Comparison of ENCODE assay signal across 8 cellular contexts in the genomic region with DNA sequence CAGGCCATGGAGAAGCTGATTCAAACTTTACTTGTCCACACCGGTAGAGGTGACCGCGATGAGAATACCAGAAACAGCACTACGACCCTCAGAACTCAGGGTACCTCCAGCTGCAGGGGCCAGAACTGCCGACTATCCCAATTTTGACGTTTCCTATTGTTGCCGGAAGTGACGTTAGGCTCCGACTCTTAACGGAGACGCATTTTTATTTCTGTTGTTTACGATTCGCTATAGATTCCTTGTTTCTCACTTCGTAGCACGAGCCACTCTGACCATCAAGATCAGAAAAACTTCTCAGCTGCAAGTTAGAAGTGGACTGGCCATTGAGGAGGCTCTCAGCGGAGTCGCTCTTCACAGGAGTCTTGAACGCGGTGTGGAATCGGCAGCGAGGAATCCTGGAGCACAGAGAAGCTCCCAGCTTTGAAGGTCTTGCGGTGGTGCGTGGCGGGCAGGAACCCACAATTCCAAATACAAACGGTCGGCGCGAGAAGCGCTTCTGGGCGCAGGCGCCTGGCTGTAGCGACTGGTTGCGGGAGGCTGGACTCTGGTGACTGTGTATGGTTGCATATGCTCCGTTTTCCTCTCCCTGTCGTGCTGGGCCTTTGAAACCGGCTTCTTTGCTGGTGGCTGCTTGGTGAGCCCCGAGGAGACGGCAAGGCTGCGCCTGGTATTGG. TPM values are rescaled to one million over a fixed set of nuclear protein-coding genes. Genes with fewer than 3 reads are reported as not detected.
DNase-seq lines count a peak whose midpoint lies in the region; ATAC-seq and FAIRE-seq lines count a peak whose summit lies in the region.

A gene with protein sequence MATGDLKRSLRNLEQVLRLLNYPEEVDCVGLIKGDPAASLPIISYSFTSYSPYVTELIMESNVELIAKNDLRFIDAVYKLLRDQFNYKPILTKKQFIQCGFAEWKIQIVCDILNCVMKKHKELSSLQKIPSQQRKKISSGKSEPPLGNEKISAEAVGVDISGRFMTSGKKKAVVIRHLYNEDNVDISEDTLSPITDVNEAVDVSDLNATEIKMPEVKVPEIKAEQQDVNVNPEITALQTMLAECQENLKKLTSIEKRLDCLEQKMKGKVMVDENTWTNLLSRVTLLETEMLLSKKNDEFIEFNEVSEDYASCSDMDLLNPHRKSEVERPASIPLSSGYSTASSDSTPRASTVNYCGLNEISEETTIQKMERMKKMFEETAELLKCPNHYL (plus strand): TSS at position 405 of the 674 bp plus-strand sequence. CDS start 15,211 bp downstream, outside the sequence.
A gene with protein sequence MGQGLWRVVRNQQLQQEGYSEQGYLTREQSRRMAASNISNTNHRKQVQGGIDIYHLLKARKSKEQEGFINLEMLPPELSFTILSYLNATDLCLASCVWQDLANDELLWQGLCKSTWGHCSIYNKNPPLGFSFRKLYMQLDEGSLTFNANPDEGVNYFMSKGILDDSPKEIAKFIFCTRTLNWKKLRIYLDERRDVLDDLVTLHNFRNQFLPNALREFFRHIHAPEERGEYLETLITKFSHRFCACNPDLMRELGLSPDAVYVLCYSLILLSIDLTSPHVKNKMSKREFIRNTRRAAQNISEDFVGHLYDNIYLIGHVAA (minus strand): TSS at position 161 of the 674 bp plus-strand sequence. CDS start 20,575 bp downstream, outside the sequence.

- peaks cover 65% of the 10 kb centered on the region for H3K4me1 Mint-ChIP-seq in activated T-cell treated with anti-CD3 and anti-CD28 coated beads, Interleukin-2, amount 50 U/mL, for 72 hours (ENCODE audit: low read depth)
- H3K4me1 Mint-ChIP-seq in naive B cell: peaks cover 22 to 66% (median 45%) of the 10 kb centered on the region in 3 donors
- peaks cover 50% of the 10 kb centered on the region for H3K4me1 Mint-ChIP-seq in stimulated activated effector memory CD8-positive, alpha-beta T cell treated with anti-CD3 and anti-CD28 coated beads, Interleukin-12 subunit alpha, Interleukin-12 subunit beta, amount 100 ng/mL, for 72 hours

- DNase-seq in DMS153 (lab: John Stamatoyannopoulos, UW): peak; percentile 26
- DNase-seq in HuH-7.5 (ENCODE audit: low spot score): peak; percentile 33
- DNase-seq in RCC 7860 (ENCODE audit: low spot score): peak; percentile 50
- DNase-seq in activated T-cell treated with anti-CD3 and anti-CD28 coated beads, Interleukin-2, amount 50 U/mL, for 72 hours: peak; percentile 55 to 71
- peak; percentile 65 for DNase-seq in fibroblast of gingiva (ENCODE audit: low read depth)
- peak; percentile 71 for DNase-seq in naive B cell
- peak; percentile 39 to 83 for DNase-seq in stimulated activated effector memory CD8-positive, alpha-beta T cell treated with anti-CD3 and anti-CD28 coated beads, Interleukin-12 subunit alpha, Interleukin-12 subunit beta, amount 100 ng/mL, for 72 hours (ENCODE audit: low spot score in 2 of 2)

- no peak for FAIRE-seq in RCC 7860 (lab: Jason Lieb, UNC)

- ATAC-seq in GM21526 (IDR thresholded peaks at IDR 0.05; ENCODE audit: low FRiP score, unreplicated experiment) (peak; percentile 66), naive B cell (ENCODE audit: low read depth in 2 of 2) (peak; percentile 67 to 73)
- peak; percentile 72 to 75 for ATAC-seq in activated T-cell treated with anti-CD3 and anti-CD28 coated beads, Interleukin-2, amount 50 U/mL, for 72 hours (replicated peaks in 1 of 2)
- ATAC-seq in stimulated activated effector memory CD8-positive, alpha-beta T cell treated with anti-CD3 and anti-CD28 coated beads, Interleukin-12 subunit alpha, Interleukin-12 subunit beta, amount 100 ng/mL, for 72 hours: peak; percentile 83

- H3K27me3 Mint-ChIP-seq in activated T-cell treated with anti-CD3 and anti-CD28 coated beads, Interleukin-2, amount 50 U/mL, for 72 hours (ENCODE audit: low read depth): no peaks in the 10 kb centered on the region
- no peaks in the 10 kb centered on the region for H3K27me3 Mint-ChIP-seq in naive B cell

- peak within 1 kb of the TSS; percentile 90 to 99 for H3K4me3 Mint-ChIP-seq in activated T-cell treated with anti-CD3 and anti-CD28 coated beads, Interleukin-2, amount 50 U/mL, for 72 hours
- H3K4me3 Mint-ChIP-seq in naive B cell: peak within 1 kb of the TSS; percentile 96 to 100 (median 99)
- H3K4me3 Mint-ChIP-seq in stimulated activated effector memory CD8-positive, alpha-beta T cell treated with anti-CD3 and anti-CD28 coated beads, Interleukin-12 subunit alpha, Interleukin-12 subunit beta, amount 100 ng/mL, for 72 hours: peak within 1 kb of the TSS; percentile 97

- peak within 1 kb of the TSS; percentile 98 for H3K27ac Mint-ChIP-seq in activated T-cell treated with anti-CD3 and anti-CD28 coated beads, Interleukin-2, amount 50 U/mL, for 72 hours
- H3K27ac Mint-ChIP-seq in naive B cell: peak within 1 kb of the TSS; percentile 98 to 100 (median 100)
- H3K27ac Mint-ChIP-seq in stimulated activated effector memory CD8-positive, alpha-beta T cell treated with anti-CD3 and anti-CD28 coated beads, Interleukin-12 subunit alpha, Interleukin-12 subunit beta, amount 100 ng/mL, for 72 hours: peak within 1 kb of the TSS; percentile 99

- peaks cover 0 to 2% of the 10 kb centered on the region in 2 donors for H3K9me3 Mint-ChIP-seq in activated T-cell treated with anti-CD3 and anti-CD28 coated beads, Interleukin-2, amount 50 U/mL, for 72 hours
- H3K9me3 Mint-ChIP-seq in naive B cell: no peaks in the 10 kb centered on the region
- H3K9me3 Mint-ChIP-seq in stimulated activated effector memory CD8-positive, alpha-beta T cell treated with anti-CD3 and anti-CD28 coated beads, Interleukin-12 subunit alpha, Interleukin-12 subunit beta, amount 100 ng/mL, for 72 hours: no peaks in the 10 kb centered on the region

- peaks cover 5 to 6% of the 10 kb centered on the region in 2 donors for H3K36me3 Mint-ChIP-seq in activated T-cell treated with anti-CD3 and anti-CD28 coated beads, Interleukin-2, amount 50 U/mL, for 72 hours (ENCODE audit: insufficient read depth in 2 of 2)
- peaks cover 6 to 8% of the 10 kb centered on the region in 2 donors for H3K36me3 Mint-ChIP-seq in naive B cell
- peaks cover 22% of the 10 kb centered on the region for H3K36me3 Mint-ChIP-seq in stimulated activated effector memory CD8-positive, alpha-beta T cell treated with anti-CD3 and anti-CD28 coated beads, Interleukin-12 subunit alpha, Interleukin-12 subunit beta, amount 100 ng/mL, for 72 hours

RNA-seq across cellular contexts. Expression of the first gene that starts in this region (rescaled TPM):
- total RNA-seq in activated T-cell treated with anti-CD3 and anti-CD28 coated beads, Interleukin-2, amount 50 U/mL, for 72 hours: 10 to 100 TPM; 29.7 to 33.5 TPM
- 10 to 100 TPM in 4 of 6 donors, 1 to 10 TPM in 2; 6.9 to 15.5 (median 12.0) TPM for polyA plus RNA-seq in naive B cell (ENCODE audit: low read depth in 6 of 6)

RNA-seq across cellular contexts. Expression of the second gene that starts in this region (rescaled TPM):
- total RNA-seq in activated T-cell treated with anti-CD3 and anti-CD28 coated beads, Interleukin-2, amount 50 U/mL, for 72 hours: 10 to 100 TPM; 25.5 to 26.0 TPM
- 10 to 100 TPM; 14.1 to 21.2 (median 17.2) TPM for polyA plus RNA-seq in naive B cell (ENCODE audit: low read depth in 6 of 6)

Comparison
In these comparisons a context has a peak if more than half of its experiments do, and no peak if none do; other contexts are left out.
1. Peak in every context shown above with its lines: DNase-seq and ATAC-seq.